Comparison of ENCODE assay signal across 18 cellular contexts in genomic region chr12:52740591-52740990, GRCh38. TPM values are rescaled to one million over a fixed set of nuclear protein-coding genes. Genes with fewer than 3 reads are reported as not detected.
DNase-seq lines count a peak whose midpoint lies in the region; ATAC-seq, FAIRE-seq and TF ChIP-seq lines count a peak whose summit lies in the region.
"Had no signal": no experiment of that assay in that cellular context is flagged by ENCODE, and none has a peak within 500 bp of the region (broad histone marks: within the 10 kb centered on the region; RNA-seq: fewer than 3 reads in every experiment).

No MANE protein-coding gene starts in this region.

- H3K9me3 ChIP-seq in aorta (ENCODE audit: control insufficient read depth, low read length) = no peaks in the 10 kb centered on the region
- H3K9me3 ChIP-seq: ovary, tibial artery had no signal

- no peak for TF ChIP-seq CTCF in LNCaP clone FGC (IDR thresholded peaks at IDR 0.05; ENCODE audit: control insufficient read depth, extremely low read depth, insufficient read depth)
- TF ChIP-seq CTCF in bronchial epithelial cell (IDR thresholded peaks at IDR 0.05; ENCODE audit: insufficient read depth, low read length, severe bottlenecking) = no peak

- H3K36me3 ChIP-seq in bronchial epithelial cell (ENCODE audit: control insufficient read depth, insufficient read depth, low read length) (no peaks in the 10 kb centered on the region), aorta (ENCODE audit: control insufficient read depth in 1 of 2, insufficient read depth in 2 of 2, low read length in 1 of 2) (no peaks in the 10 kb centered on the region)
- H3K36me3 ChIP-seq: ovary, tibial artery had no signal

- H3K4me3 ChIP-seq in LNCaP clone FGC (ENCODE audit: low read depth, low read length) (no peak overlapping the region), bronchial epithelial cell (ENCODE audit: low read depth, low read length) (no peak overlapping the region), aorta (ENCODE audit: low read length in 2 of 2) (no peak overlapping the region)
- H3K4me3 ChIP-seq: coronary artery, ovary, tibial artery had no signal

- H3K27me3 ChIP-seq in bronchial epithelial cell (ENCODE audit: control insufficient read depth, insufficient read depth, low read length) = peaks cover 10% of the 10 kb centered on the region
- H3K27me3 ChIP-seq in aorta (ENCODE audit: control insufficient read depth in 1 of 2, insufficient read depth in 2 of 2, low read length in 1 of 2) = no peaks in the 10 kb centered on the region
- H3K27me3 ChIP-seq: ovary had no signal

- H3K4me1 ChIP-seq in aorta (ENCODE audit: control insufficient read depth in 1 of 2, insufficient read depth in 2 of 2, low read length in 2 of 2) = no peaks in the 10 kb centered on the region
- H3K4me1 ChIP-seq: foreskin keratinocyte, tibial artery had no signal

- intact Hi-C loops in aorta (cut with DNase I) = no loop called here

- peak; percentile 12 for DNase-seq in DMS 273 treated with DMSO at 0.1 percent for 48 hours (lab: John Stamatoyannopoulos, UW)
- DNase-seq in LNCaP clone FGC (ENCODE audit: low read depth) = peak; percentile 19
- peak; percentile 84 for DNase-seq in NCI-H2107 treated with DMSO at 0.1 percent for 48 hours (lab: John Stamatoyannopoulos, UW; ENCODE audit: unreplicated experiment)
- peak; percentile 85 for DNase-seq in bronchial epithelial cell (ENCODE audit: low read depth)
- DNase-seq in NK-92 (lab: John Stamatoyannopoulos, UW; ENCODE audit: unreplicated experiment) = no peak
- no peak for DNase-seq in ecto neural progenitor cell (ENCODE audit: low spot score)
- DNase-seq in aorta = no peak
- DNase-seq: activated CD4-positive, CD25-positive, alpha-beta regulatory T cell treated with anti-CD3 and anti-CD28 coated beads, Interleukin-2, amount 50 U/mL, for 72 hours; activated naive CD8-positive, alpha-beta T cell treated with anti-CD3 and anti-CD28 coated beads, Interleukin-2, amount 10 ng/mL, durations not matched to agents 7 days and 5 days; NCI-H526 treated with DMSO at 0.1 percent for 48 hours; tibial artery had no signal

- no peak for FAIRE-seq in bronchial epithelial cell (lab: Jason Lieb, UNC)

- no peak overlapping the region for H3K27ac ChIP-seq in aorta (ENCODE audit: low read depth in 1 of 2, low read length in 2 of 2)
- H3K27ac ChIP-seq: coronary artery, foreskin keratinocyte, ovary, tibial artery had no signal

- no peak for ATAC-seq in aorta (ENCODE audit: low FRiP score)
- ATAC-seq: sciatic nerve had no signal

RNA-seq across cellular contexts. Expression of gene KRT76, which starts 36.6 kb away (rescaled TPM):
- total RNA-seq in bronchial epithelial cell (not detected in 2 replicates), aorta (not detected)
- not detected for polyA plus RNA-seq in aorta
- total RNA-seq: activated CD8-positive, alpha-beta memory T cell treated with anti-CD3 and anti-CD28 coated beads for 36 hours; activated naive CD8-positive, alpha-beta T cell treated with anti-CD3 and anti-CD28 coated beads, Interleukin-2, amount 10 ng/mL, durations not matched to agents 7 days and 5 days; foreskin keratinocyte; kidney epithelial cell; naive thymus-derived CD4-positive, alpha-beta T cell; ovary; sciatic nerve had no signal
- polyA plus RNA-seq: naive thymus-derived CD4-positive, alpha-beta T cell; ovary had no signal

RNA-seq across cellular contexts. Expression of gene KRT77, which starts 37.3 kb away (rescaled TPM):
- total RNA-seq in bronchial epithelial cell (under 0.01 TPM in 1 of 2 replicates, not detected in the other), aorta (not detected)
- not detected for polyA plus RNA-seq in aorta
- total RNA-seq: activated CD8-positive, alpha-beta memory T cell treated with anti-CD3 and anti-CD28 coated beads for 36 hours; activated naive CD8-positive, alpha-beta T cell treated with anti-CD3 and anti-CD28 coated beads, Interleukin-2, amount 10 ng/mL, durations not matched to agents 7 days and 5 days; foreskin keratinocyte; kidney epithelial cell; ovary; sciatic nerve had no signal
- polyA plus RNA-seq: ovary had no signal

RNA-seq across cellular contexts. Expression of gene KRT3, which starts 55.3 kb away (rescaled TPM):
- total RNA-seq in bronchial epithelial cell (under 0.01 and 0.13 TPM in 2 replicates), aorta (not detected)
- polyA plus RNA-seq in aorta = not detected
- total RNA-seq: activated CD8-positive, alpha-beta memory T cell treated with anti-CD3 and anti-CD28 coated beads for 36 hours; activated naive CD8-positive, alpha-beta T cell treated with anti-CD3 and anti-CD28 coated beads, Interleukin-2, amount 10 ng/mL, durations not matched to agents 7 days and 5 days; foreskin keratinocyte; kidney epithelial cell; naive thymus-derived CD4-positive, alpha-beta T cell; ovary; sciatic nerve had no signal
- polyA plus RNA-seq: foreskin keratinocyte; naive thymus-derived CD4-positive, alpha-beta T cell; ovary had no signal

Comparison
In these comparisons a context has a peak if more than half of its experiments do, and no peak if none do; other contexts are left out.
1. DNase-seq: peak in DMS 273 treated with DMSO at 0.1 percent for 48 hours (single experiment), LNCaP clone FGC (single experiment), NCI-H2107 treated with DMSO at 0.1 percent for 48 hours (single experiment) and bronchial epithelial cell (single experiment); none in NK-92 (single experiment), ecto neural progenitor cell (single experiment) and aorta (0 of 2).